In genomic region chr6:29653452-29654038, GRCh38 we compare ENCODE assay signal across 8 cellular contexts. TPM values are rescaled to one million over a fixed set of nuclear protein-coding genes. Genes with fewer than 3 reads are reported as not detected.
DNase-seq lines count a peak whose midpoint lies in the region; ATAC-seq and TF ChIP-seq lines count a peak whose summit lies in the region.

No MANE protein-coding gene starts in this region.

- no peak for TF ChIP-seq EP300 in sigmoid colon (IDR thresholded peaks at IDR 0.05)

- peak; percentile 66 to 69 for TF ChIP-seq CTCF in Caco-2 (IDR thresholded peaks at IDR 0.05; ENCODE audit: insufficient read depth in 1 of 2, low read depth in 1 of 2, low read length in 1 of 2, severe bottlenecking in 1 of 2, unreplicated experiment in 1 of 2)
- TF ChIP-seq CTCF in sigmoid colon (IDR thresholded peaks at IDR 0.05) = peak in 3 of 4 experiments; percentile 28 to 79 (median 47)

- no peaks in the 10 kb centered on the region for H3K27me3 ChIP-seq in Caco-2 (replicated peaks; ENCODE audit: control insufficient read depth, insufficient read depth, low read length)
- no peaks in the 10 kb centered on the region for H3K27me3 ChIP-seq in sigmoid colon

- WGBS in sigmoid colon, 2 donors = 11 to 12% methylated on average over 8 of the region's 8 CpGs

- no peak overlapping the region for H3K27ac Mint-ChIP-seq in Caco-2 (ENCODE audit: unreplicated experiment)
- no peak overlapping the region for H3K27ac Mint-ChIP-seq in activated T-cell treated with anti-CD3 and anti-CD28 coated beads, Interleukin-2, amount 50 U/mL, for 72 hours

- H3K36me3 ChIP-seq in Caco-2 (ENCODE audit: control insufficient read depth, insufficient read depth, low read length) (no peaks in the 10 kb centered on the region), sigmoid colon (no peaks in the 10 kb centered on the region)

- CTCF ChIA-PET in Caco-2 (lab: Charles Lee) = interaction anchor here (0.5 to 1.9 kb wide), 9 partner anchors 8 to 95 kb away, joined by 3 to 7 read pairs (median 4); partner anchors contain the start of genes GABBR1 and UBD

- intact Hi-C loops in Caco-2 (cut with micrococcal nuclease; ENCODE audit: unreplicated experiment) = no loop called here
- intact Hi-C loops in sigmoid colon (cut with DNase I) = loop anchor here (5.0 kb wide), 1 partner anchor 99 kb away; no protein-coding TSS in a partner anchor

- H3K4me3 Mint-ChIP-seq in Caco-2 (ENCODE audit: unreplicated experiment) = no peak overlapping the region
- no peak overlapping the region for H3K4me3 Mint-ChIP-seq in activated T-cell treated with anti-CD3 and anti-CD28 coated beads, Interleukin-2, amount 50 U/mL, for 72 hours

- no peak for TF ChIP-seq POLR2A in sigmoid colon (IDR thresholded peaks at IDR 0.05)

- H3K9me3 ChIP-seq in Caco-2 (no peaks in the 10 kb centered on the region), sigmoid colon (no peaks in the 10 kb centered on the region)

- no TSS peak for BruUV-seq in Caco-2 (replicated peaks; lab: Mats Ljungman, UMichigan)

- H3K4me1 ChIP-seq in Caco-2 = no peaks in the 10 kb centered on the region
- peaks cover 0 to 13% (median 8%) of the 10 kb centered on the region in 4 donors for H3K4me1 ChIP-seq in sigmoid colon

- peaks cover 4% of the 10 kb centered on the region for H3K27me3 Mint-ChIP-seq in Caco-2 (ENCODE audit: insufficient read depth, unreplicated experiment)
- peaks cover 18% of the 10 kb centered on the region for H3K27me3 Mint-ChIP-seq in activated T-cell treated with anti-CD3 and anti-CD28 coated beads, Interleukin-2, amount 50 U/mL, for 72 hours (ENCODE audit: low read depth)

- DNase-seq in Caco-2 (peak in 1 of 2 experiments; percentile 52), HT-29 (ENCODE audit: low spot score) (peak; percentile 74), NCI-H748 treated with DMSO at 0.1 percent for 48 hours (lab: John Stamatoyannopoulos, UW) (peak; percentile 92), glomerular visceral epithelial cell (ENCODE audit: extremely low spot score) (peak; percentile 75), sigmoid colon (no peak)
- peak; percentile 51 to 52 for DNase-seq in activated T-cell treated with anti-CD3 and anti-CD28 coated beads, Interleukin-2, amount 50 U/mL, for 72 hours

- H3K4me1 Mint-ChIP-seq in Caco-2 (ENCODE audit: low read depth, unreplicated experiment) = peaks cover 7% of the 10 kb centered on the region
- peaks cover 18% of the 10 kb centered on the region for H3K4me1 Mint-ChIP-seq in activated T-cell treated with anti-CD3 and anti-CD28 coated beads, Interleukin-2, amount 50 U/mL, for 72 hours (ENCODE audit: low read depth)

- H3K4me3 ChIP-seq in Caco-2 (ENCODE audit: low read depth, low read length) (no peak overlapping the region), sigmoid colon (no peak overlapping the region)

- no peaks in the 10 kb centered on the region for H3K9me3 Mint-ChIP-seq in Caco-2 (ENCODE audit: unreplicated experiment)
- no peaks in the 10 kb centered on the region for H3K9me3 Mint-ChIP-seq in activated T-cell treated with anti-CD3 and anti-CD28 coated beads, Interleukin-2, amount 50 U/mL, for 72 hours

- ATAC-seq in activated T-cell treated with anti-CD3 and anti-CD28 coated beads, Interleukin-2, amount 50 U/mL, for 72 hours (replicated peaks in 1 of 2) = no peak
- ATAC-seq in GM21576 (IDR thresholded peaks at IDR 0.05; ENCODE audit: unreplicated experiment) = no peak
- no peak for ATAC-seq in GM19452 (IDR thresholded peaks at IDR 0.05; ENCODE audit: unreplicated experiment)

- peaks cover 7% of the 10 kb centered on the region for H3K36me3 Mint-ChIP-seq in Caco-2 (ENCODE audit: insufficient read depth, unreplicated experiment)
- no peaks in the 10 kb centered on the region for H3K36me3 Mint-ChIP-seq in activated T-cell treated with anti-CD3 and anti-CD28 coated beads, Interleukin-2, amount 50 U/mL, for 72 hours (ENCODE audit: insufficient read depth in 2 of 2)

- no peak overlapping the region for H3K27ac ChIP-seq in sigmoid colon

- POLR2A ChIA-PET in Caco-2 (lab: Charles Lee) = no interaction called here

RNA-seq across cellular contexts. Expression of gene MOG, which starts 3.3 kb away (rescaled TPM):
- total RNA-seq in Caco-2 (2022) = not detected in 2 replicates
- not detected in 2 replicates for total RNA-seq in HT-29 (2014; rRNA removed; shearing (Covaris generic))
- not detected for total RNA-seq in activated T-cell treated with anti-CD3 and anti-CD28 coated beads, Interleukin-2, amount 50 U/mL, for 72 hours
- total RNA-seq in sigmoid colon = not detected
- polyA plus RNA-seq in sigmoid colon = under 1 TPM in 1 of 3 donors, not detected in 2; 0.22 TPM

RNA-seq across cellular contexts. Expression of gene GABBR1, which starts 20.6 kb away (rescaled TPM):
- total RNA-seq in Caco-2 (2022) (3.3 and 4.1 TPM in 2 replicates), sigmoid colon (10 to 100 TPM; 26.5 to 73.9 (median 46.0) TPM)
- total RNA-seq in HT-29 (2014; rRNA removed; shearing (Covaris generic)) = 0.10 TPM in 1 of 2 replicates, not detected in the other
- total RNA-seq in activated T-cell treated with anti-CD3 and anti-CD28 coated beads, Interleukin-2, amount 50 U/mL, for 72 hours = 10 to 100 TPM; 21.7 to 26.6 TPM
- polyA plus RNA-seq in sigmoid colon = 10 to 100 TPM in 1 of 3 donors, 1 to 10 TPM in 1, under 1 TPM in 1; 0.92 to 20.6 (median 4.2) TPM

RNA-seq across cellular contexts. Expression of gene ZFP57, which starts 27.4 kb away (rescaled TPM):
- not detected in 2 replicates for total RNA-seq in Caco-2 (2022)
- total RNA-seq in HT-29 (2014; rRNA removed; shearing (Covaris generic)) = 0.13 TPM in 1 of 2 replicates, not detected in the other
- 1 to 10 TPM in 1 of 2 donors, not detected in 1; 6.3 TPM for total RNA-seq in activated T-cell treated with anti-CD3 and anti-CD28 coated beads, Interleukin-2, amount 50 U/mL, for 72 hours
- not detected for total RNA-seq in sigmoid colon
- under 1 TPM in 1 of 3 donors, not detected in 2; 0.03 TPM for polyA plus RNA-seq in sigmoid colon
